8 cellular contexts compared by ENCODE assay signal in genomic region chr2:232838406-232838874, GRCh38.
DNase-seq lines count a peak whose midpoint lies in the region; ATAC-seq lines count a peak whose summit lies in the region.

No MANE protein-coding gene starts in this region.

- no peak for ATAC-seq in HG02571 (IDR thresholded peaks at IDR 0.05; ENCODE audit: unreplicated experiment)

- H3K27ac ChIP-seq in epithelial cell of prostate = peak overlapping the region; percentile 37

- in situ Hi-C loops in KBM-7 (cut with MboI; ENCODE audit: low pct_unique_long_range_greater_than_20kb, low sequenced_read_pairs) = no loop called here

- DNase-seq in NCI-H1417 (lab: John Stamatoyannopoulos, UW) (peak in 2 of 3 experiments; percentile 3 to 28), NCI-H1417 treated with DMSO at 0.1 percent for 48 hours (lab: John Stamatoyannopoulos, UW) (no peak), KBM-7 (peak; percentile 78), epithelial cell of prostate (ENCODE audit: low read depth, low spot score) (no peak), ecto neural progenitor cell (ENCODE audit: low spot score) (no peak)
- peak; percentile 70 for DNase-seq in activated CD4-positive, alpha-beta T cell treated with anti-CD3 and anti-CD28 coated beads for 48 hours
- peak; percentile 5 for DNase-seq in stimulated activated CD8-positive, alpha-beta memory T cell treated with anti-CD3 and anti-CD28 coated beads, Interleukin-15, amount 100 ng/mL, for 24 hours (ENCODE audit: low read depth)

Comparison
In these comparisons a context has a peak if more than half of its experiments do, and no peak if none do; other contexts are left out.
1. DNase-seq: peak in NCI-H1417 (2 of 3), KBM-7 (single experiment), activated CD4-positive, alpha-beta T cell treated with anti-CD3 and anti-CD28 coated beads for 48 hours (single experiment) and stimulated activated CD8-positive, alpha-beta memory T cell treated with anti-CD3 and anti-CD28 coated beads, Interleukin-15, amount 100 ng/mL, for 24 hours (single experiment); none in NCI-H1417 treated with DMSO at 0.1 percent for 48 hours (single experiment), epithelial cell of prostate (single experiment) and ecto neural progenitor cell (single experiment).